In genomic region chr18:39909706-39910105, GRCh38 we compare ENCODE assay signal across 27 cellular contexts.
DNase-seq lines count a peak whose midpoint lies in the region; ATAC-seq and TF ChIP-seq lines count a peak whose summit lies in the region.
"Had no signal": no experiment of that assay in that cellular context is flagged by ENCODE, and none has a peak within 500 bp of the region (broad histone marks: within the 10 kb centered on the region; RNA-seq: fewer than 3 reads in every experiment).

No MANE protein-coding gene starts in this region.

- H3K36me3 ChIP-seq in suprapubic skin (no peaks in the 10 kb centered on the region), SK-N-SH (replicated peaks in 1 of 2; ENCODE audit: control insufficient read depth in 1 of 2, insufficient read depth in 2 of 2, low read length in 1 of 2) (no peaks in the 10 kb centered on the region)
- H3K36me3 ChIP-seq: BLaER1, SJSA1, uterus had no signal

- TF ChIP-seq EP300 in suprapubic skin (IDR thresholded peaks at IDR 0.05) (no peak), SK-N-SH (IDR thresholded peaks at IDR 0.05; ENCODE audit: borderline replicate concordance in 1 of 2, low read depth in 1 of 2, low read length in 1 of 2) (no peak)

- H3K27ac ChIP-seq in suprapubic skin (no peak overlapping the region), SK-N-SH (ENCODE audit: low read depth in 2 of 2, low read length in 1 of 2) (no peak overlapping the region)
- H3K27ac ChIP-seq: BLaER1, epithelial cell of prostate, SJSA1, skin epidermis, uterus had no signal

- no peak overlapping the region for H3K4me3 ChIP-seq in astrocyte of the spinal cord (ENCODE audit: low read depth, low read length)
- no peak overlapping the region for H3K4me3 ChIP-seq in suprapubic skin
- no peak overlapping the region for H3K4me3 ChIP-seq in SK-N-SH (ENCODE audit: low read depth in 2 of 2, low read length in 1 of 2)
- H3K4me3 ChIP-seq: BLaER1, SJSA1, skin epidermis, uterus had no signal

- no peaks in the 10 kb centered on the region for H3K27me3 Mint-ChIP-seq in mesothelial cell of epicardium (ENCODE audit: low read depth)
- H3K27me3 Mint-ChIP-seq: activated CD8-positive, alpha-beta T cell treated with anti-CD3 and anti-CD28 coated beads for 36 hours; activated naive CD8-positive, alpha-beta T cell treated with anti-CD3 and anti-CD28 coated beads for 36 hours; memory B cell had no signal

- H3K4me1 Mint-ChIP-seq in mesothelial cell of epicardium: peaks cover 30% of the 10 kb centered on the region
- H3K4me1 Mint-ChIP-seq: activated naive CD8-positive, alpha-beta T cell treated with anti-CD3 and anti-CD28 coated beads for 36 hours; memory B cell; stimulated activated effector memory CD8-positive, alpha-beta T cell treated with anti-CD3 and anti-CD28 coated beads, Interleukin-12 subunit alpha, Interleukin-12 subunit beta, amount 100 ng/mL, for 72 hours had no signal

- H3K9me2 ChIP-seq in SK-N-SH: no peaks in the 10 kb centered on the region

- H2AFZ ChIP-seq in SK-N-SH (ENCODE audit: low read depth): no peak overlapping the region

- H3K79me2 ChIP-seq in SK-N-SH (ENCODE audit: insufficient read depth): no peaks in the 10 kb centered on the region

- no peaks in the 10 kb centered on the region for H3K4me1 ChIP-seq in suprapubic skin
- H3K4me1 ChIP-seq in SK-N-SH (ENCODE audit: control insufficient read depth in 1 of 2, insufficient read depth in 2 of 2, low read depth in 1 of 2, low read length in 1 of 2): peaks cover 0 to 2% of the 10 kb centered on the region in 2 experiments; a peak in 1 of 4 replicates
- H3K4me1 ChIP-seq: BLaER1, Caco-2, SJSA1, uterus had no signal

- H3K27ac Mint-ChIP-seq in mesothelial cell of epicardium: peak overlapping the region; percentile 64
- H3K27ac Mint-ChIP-seq: activated CD8-positive, alpha-beta T cell treated with anti-CD3 and anti-CD28 coated beads for 36 hours; activated naive CD8-positive, alpha-beta T cell treated with anti-CD3 and anti-CD28 coated beads for 36 hours; memory B cell; stimulated activated effector memory CD8-positive, alpha-beta T cell treated with anti-CD3 and anti-CD28 coated beads, Interleukin-12 subunit alpha, Interleukin-12 subunit beta, amount 100 ng/mL, for 72 hours; T-helper 1 cell treated with Interleukin-12 subunit alpha and Interleukin-12 subunit beta and Interleukin-4 antibody, amounts not matched to agents 30 μg/mL and 1 μg/mL, for 36 hours had no signal

- H3K36me3 Mint-ChIP-seq in mesothelial cell of epicardium: peaks cover 8% of the 10 kb centered on the region
- H3K36me3 Mint-ChIP-seq: activated naive CD8-positive, alpha-beta T cell treated with anti-CD3 and anti-CD28 coated beads for 36 hours; memory B cell; stimulated activated effector memory CD8-positive, alpha-beta T cell treated with anti-CD3 and anti-CD28 coated beads, Interleukin-12 subunit alpha, Interleukin-12 subunit beta, amount 100 ng/mL, for 72 hours had no signal

- H3K9me3 ChIP-seq in suprapubic skin (no peaks in the 10 kb centered on the region), SK-N-SH (no peaks in the 10 kb centered on the region)
- H3K9me3 ChIP-seq: BLaER1, Caco-2, uterus had no signal

- peak; percentile 58 for DNase-seq in DMS53 treated with DMSO at 0.1 percent for 48 hours (lab: John Stamatoyannopoulos, UW; ENCODE audit: unreplicated experiment)
- DNase-seq in NCI-H146 (lab: John Stamatoyannopoulos, UW): peak; percentile 83
- DNase-seq in astrocyte of the spinal cord (ENCODE audit: low read depth, low spot score): peak; percentile 55
- no peak for DNase-seq in mesothelial cell of epicardium (ENCODE audit: low spot score in 2 of 2, unreplicated experiment in 2 of 2)
- no peak for DNase-seq in suprapubic skin (ENCODE audit: low spot score in 2 of 2)
- DNase-seq in SK-N-SH: no peak
- DNase-seq: ACHN; activated CD4-positive, CD25-positive, alpha-beta regulatory T cell treated with anti-CD3 and anti-CD28 coated beads, Interleukin-2, amount 50 U/mL, for 72 hours; activated CD8-positive, alpha-beta T cell treated with anti-CD3 and anti-CD28 coated beads for 36 hours; activated naive CD8-positive, alpha-beta T cell treated with anti-CD3 and anti-CD28 coated beads for 36 hours; Caco-2; foreskin melanocyte; HCEC 1CT; left cardiac atrium; NCI-H1694; NCI-H2227 treated with DMSO at 0.1 percent for 48 hours; stimulated activated CD4-positive, alpha-beta T cell treated with anti-CD3 and anti-CD28 coated beads, Interleukin-2, amount 100 ng/mL, for 24 hours; uterus had no signal

- in situ Hi-C loops in astrocyte of the spinal cord (cut with HindIII; ENCODE audit: low sequenced_read_pairs): no loop called here

- no peak for TF ChIP-seq POLR2A in suprapubic skin (IDR thresholded peaks at IDR 0.05)

- POLR2A ChIA-PET in SK-N-SH (lab: Yijun Ruan, JAX): no interaction called here

- H3K4me3 Mint-ChIP-seq in mesothelial cell of epicardium: no peak overlapping the region
- H3K4me3 Mint-ChIP-seq: activated CD8-positive, alpha-beta T cell treated with anti-CD3 and anti-CD28 coated beads for 36 hours; activated naive CD8-positive, alpha-beta T cell treated with anti-CD3 and anti-CD28 coated beads for 36 hours; memory B cell; stimulated activated effector memory CD8-positive, alpha-beta T cell treated with anti-CD3 and anti-CD28 coated beads, Interleukin-12 subunit alpha, Interleukin-12 subunit beta, amount 100 ng/mL, for 72 hours; T-helper 1 cell treated with Interleukin-12 subunit alpha and Interleukin-12 subunit beta and Interleukin-4 antibody, amounts not matched to agents 30 μg/mL and 1 μg/mL, for 36 hours had no signal

- H3F3A ChIP-seq in SK-N-SH (replicated peaks; ENCODE audit: insufficient read depth): no peaks in the 10 kb centered on the region

- H3K9ac ChIP-seq in SK-N-SH: no peak overlapping the region
- H3K9ac ChIP-seq: BLaER1 had no signal

- CTCF ChIA-PET in SK-N-SH (lab: Yijun Ruan, JAX): no interaction called here

- no peak for TF ChIP-seq RAD21 in SK-N-SH (IDR thresholded peaks at IDR 0.05; ENCODE audit: low read length)

- 68% methylated on average over 4 of the region's 4 CpGs for WGBS in suprapubic skin
- 18% methylated on average over 4 of the region's 4 CpGs for WGBS in SK-N-SH (ENCODE audit: low lambda C conversion rate)

- no peak for TF ChIP-seq CTCF in astrocyte of the spinal cord (IDR thresholded peaks at IDR 0.05; ENCODE audit: low read depth, low read length)
- TF ChIP-seq CTCF in mesothelial cell of epicardium (IDR thresholded peaks at IDR 0.05; ENCODE audit: unreplicated experiment): no peak
- TF ChIP-seq CTCF in suprapubic skin (IDR thresholded peaks at IDR 0.05): no peak
- no peak for TF ChIP-seq CTCF in SK-N-SH (IDR thresholded peaks at IDR 0.05)

- peaks cover 17% of the 10 kb centered on the region for H3K9me3 Mint-ChIP-seq in mesothelial cell of epicardium

- no peaks in the 10 kb centered on the region for H4K20me1 ChIP-seq in SK-N-SH (ENCODE audit: insufficient read depth)
- H4K20me1 ChIP-seq: BLaER1 had no signal

- ATAC-seq in HG02642 (IDR thresholded peaks at IDR 0.05; ENCODE audit: poor library complexity, unreplicated experiment) (no peak), HG03139 (IDR thresholded peaks at IDR 0.05; ENCODE audit: unreplicated experiment) (no peak)
- ATAC-seq: activated CD8-positive, alpha-beta T cell treated with anti-CD3 and anti-CD28 coated beads for 36 hours; left cardiac atrium; stimulated activated effector memory CD8-positive, alpha-beta T cell treated with anti-CD3 and anti-CD28 coated beads, Interleukin-12 subunit alpha, Interleukin-12 subunit beta, amount 100 ng/mL, for 72 hours had no signal

- H3K27me3 ChIP-seq in suprapubic skin: no peaks in the 10 kb centered on the region
- H3K27me3 ChIP-seq in SK-N-SH (ENCODE audit: insufficient read depth): no peaks in the 10 kb centered on the region
- H3K27me3 ChIP-seq: BLaER1, SJSA1, uterus had no signal

- H3K4me2 ChIP-seq in SK-N-SH: no peak overlapping the region
- H3K4me2 ChIP-seq: BLaER1 had no signal

TF ChIP-seq in SK-N-SH, 30 proteins besides CTCF, POLR2A, EP300 and RAD21:
- no peak for TF ChIP-seq FOXM1 (IDR thresholded peaks at IDR 0.05; ENCODE audit: low read depth)
- TF ChIP-seq EZH2phosphoT487 (IDR thresholded peaks at IDR 0.05; ENCODE audit: borderline replicate concordance, low read depth): no peak
- TF ChIP-seq TCF12 (IDR thresholded peaks at IDR 0.05): no peak
- TF ChIP-seq JUND (IDR thresholded peaks at IDR 0.05): no peak
- no peak for TF ChIP-seq ELF1 (IDR thresholded peaks at IDR 0.05)
- TF ChIP-seq ZBTB33 (IDR thresholded peaks at IDR 0.05; ENCODE audit: borderline replicate concordance, low read depth): no peak
- TF ChIP-seq PBX3 (IDR thresholded peaks at IDR 0.05): no peak

Comparison
In these comparisons a context has a peak if more than half of its experiments do, and no peak if none do; other contexts are left out.
1. DNase-seq: peak in DMS53 treated with DMSO at 0.1 percent for 48 hours (single experiment), NCI-H146 (single experiment) and astrocyte of the spinal cord (single experiment); none in mesothelial cell of epicardium (0 of 2), suprapubic skin (0 of 2) and SK-N-SH (single experiment).